In the genomic region with DNA sequence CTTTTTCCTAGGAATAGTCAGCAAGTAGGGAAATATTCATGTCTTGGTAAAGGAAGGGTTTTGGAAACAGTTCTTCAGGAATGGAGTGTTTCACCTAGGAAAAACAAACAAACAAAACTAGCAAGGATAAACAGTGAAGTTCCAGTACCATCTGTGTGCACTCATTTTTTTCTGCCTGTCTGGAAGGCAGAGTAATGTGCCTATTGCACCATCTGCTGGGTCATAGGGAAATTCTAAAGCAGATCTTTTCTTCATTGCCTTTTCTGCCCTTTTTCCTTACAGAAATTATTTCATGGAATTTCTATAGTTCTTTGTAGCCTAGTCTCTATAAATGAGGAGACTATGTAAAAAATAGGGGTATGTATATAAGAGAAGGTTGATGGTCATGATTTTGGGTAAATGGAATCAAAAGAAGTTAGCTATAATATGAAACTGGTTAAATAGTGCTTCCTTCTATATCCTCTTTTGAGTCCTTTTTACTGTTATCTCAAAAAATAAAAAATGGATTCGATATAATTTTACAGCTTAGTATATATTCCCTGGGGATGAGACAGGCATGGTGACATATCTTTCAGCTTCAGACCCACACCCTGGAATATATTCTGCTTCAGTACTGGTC, we compare ENCODE assay signal across 16 cellular contexts. TPM values are rescaled to one million over a fixed set of nuclear protein-coding genes. Genes with fewer than 3 reads are reported as not detected.
DNase-seq lines count a peak whose midpoint lies in the region; ATAC-seq and TF ChIP-seq lines count a peak whose summit lies in the region.
"Had no signal": no experiment of that assay in that cellular context is flagged by ENCODE, and none has a peak within 500 bp of the region (broad histone marks: within the 10 kb centered on the region; RNA-seq: fewer than 3 reads in every experiment).

No MANE protein-coding gene starts in this region.

- no peaks in the 10 kb centered on the region for H3K27me3 Mint-ChIP-seq in GM23338 (ENCODE audit: insufficient read depth, low read depth, poor library complexity)
- peaks cover 16% of the 10 kb centered on the region for H3K27me3 Mint-ChIP-seq in CD4-positive, alpha-beta T cell
- peaks cover 5% of the 10 kb centered on the region for H3K27me3 Mint-ChIP-seq in T-helper 2 cell treated with Interferon-gamma antibody and Interleukin-4, amounts not matched to agents 5 μg/mL and 100 μg/mL, for 36 hours (ENCODE audit: low read depth)

- no peaks in the 10 kb centered on the region for H3K36me3 Mint-ChIP-seq in GM23338 (ENCODE audit: low read depth)
- no peaks in the 10 kb centered on the region for H3K36me3 Mint-ChIP-seq in CD4-positive, alpha-beta T cell (ENCODE audit: low read depth)
- no peaks in the 10 kb centered on the region for H3K36me3 Mint-ChIP-seq in T-helper 2 cell treated with Interferon-gamma antibody and Interleukin-4, amounts not matched to agents 5 μg/mL and 100 μg/mL, for 36 hours (ENCODE audit: low read depth)
- H3K36me3 Mint-ChIP-seq: activated CD4-positive, alpha-beta memory T cell treated with anti-CD3 and anti-CD28 coated beads for 36 hours; activated naive CD4-positive, alpha-beta T cell treated with anti-CD3 and anti-CD28 coated beads, Interleukin-2, amount 50 U/mL, for 24 hours had no signal

- no peaks in the 10 kb centered on the region for H3K79me2 ChIP-seq in GM23338 (replicated peaks; ENCODE audit: insufficient read depth)

- H3K27me3 ChIP-seq in GM23338 (ENCODE audit: insufficient read depth), result no peaks in the 10 kb centered on the region
- H3K27me3 ChIP-seq in CD4-positive, alpha-beta T cell (ENCODE audit: control insufficient read depth, insufficient read depth, low read length), result peaks cover 3% of the 10 kb centered on the region
- H3K27me3 ChIP-seq: right atrium auricular region, transverse colon had no signal

- H4K20me1 ChIP-seq in GM23338 (replicated peaks; ENCODE audit: insufficient read depth), result no peaks in the 10 kb centered on the region

- H3K27ac Mint-ChIP-seq in GM23338, result no peak overlapping the region
- no peak overlapping the region for H3K27ac Mint-ChIP-seq in CD4-positive, alpha-beta T cell
- H3K27ac Mint-ChIP-seq in T-helper 2 cell treated with Interferon-gamma antibody and Interleukin-4, amounts not matched to agents 5 μg/mL and 100 μg/mL, for 36 hours, result no peak overlapping the region
- H3K27ac Mint-ChIP-seq: activated CD4-positive, alpha-beta memory T cell treated with anti-CD3 and anti-CD28 coated beads for 36 hours; activated naive CD4-positive, alpha-beta T cell treated with anti-CD3 and anti-CD28 coated beads, Interleukin-2, amount 50 U/mL, for 24 hours had no signal

- no peaks in the 10 kb centered on the region for H3K4me1 Mint-ChIP-seq in GM23338
- no peaks in the 10 kb centered on the region for H3K4me1 Mint-ChIP-seq in CD4-positive, alpha-beta T cell (ENCODE audit: low read depth)
- no peaks in the 10 kb centered on the region for H3K4me1 Mint-ChIP-seq in T-helper 2 cell treated with Interferon-gamma antibody and Interleukin-4, amounts not matched to agents 5 μg/mL and 100 μg/mL, for 36 hours (ENCODE audit: low read depth)
- H3K4me1 Mint-ChIP-seq: activated naive CD4-positive, alpha-beta T cell treated with anti-CD3 and anti-CD28 coated beads, Interleukin-2, amount 50 U/mL, for 24 hours had no signal

- no peak overlapping the region for H3K4me3 Mint-ChIP-seq in GM23338
- no peak overlapping the region for H3K4me3 Mint-ChIP-seq in CD4-positive, alpha-beta T cell
- H3K4me3 Mint-ChIP-seq in T-helper 2 cell treated with Interferon-gamma antibody and Interleukin-4, amounts not matched to agents 5 μg/mL and 100 μg/mL, for 36 hours, result no peak overlapping the region
- H3K4me3 Mint-ChIP-seq: activated CD4-positive, alpha-beta memory T cell treated with anti-CD3 and anti-CD28 coated beads for 36 hours; activated naive CD4-positive, alpha-beta T cell treated with anti-CD3 and anti-CD28 coated beads, Interleukin-2, amount 50 U/mL, for 24 hours had no signal

- no peaks in the 10 kb centered on the region for H3K9me3 ChIP-seq in CD4-positive, alpha-beta T cell (ENCODE audit: control insufficient read depth, low read length)
- H3K9me3 ChIP-seq: mucosa of descending colon, right atrium auricular region, transverse colon had no signal

- no peaks in the 10 kb centered on the region; the same call in 1 of the 2 replicates for H3K9me2 ChIP-seq in GM23338 (ENCODE audit: insufficient read depth)

- ATAC-seq in GM23338, result no peak
- ATAC-seq in CD4-positive, alpha-beta T cell (ENCODE audit: poor library complexity), result no peak
- ATAC-seq in stimulated activated naive CD8-positive, alpha-beta T cell treated with anti-CD3 and anti-CD28 coated beads, Interleukin-15, Interleukin-2, amounts not matched to agents 100 U/mL and 50 U/mL, for 24 hours, result no peak
- ATAC-seq: mucosa of descending colon had no signal

- DNase-seq in ACHN (peak; percentile 37), GM23338 (ENCODE audit: low spot score) (peak; percentile 4), SW480 (ENCODE audit: low spot score) (peak; percentile 7), fibroblast of the aortic adventitia (ENCODE audit: low read depth) (peak; percentile 25)
- DNase-seq in stimulated activated CD4-positive, alpha-beta T cell treated with anti-CD3 and anti-CD28 coated beads, Interleukin-15, amount 100 ng/mL, for 24 hours, result no peak
- no peak for DNase-seq in CD4-positive, alpha-beta T cell
- DNase-seq in T-helper 2 cell treated with Interferon-gamma antibody and Interleukin-4, amounts not matched to agents 5 μg/mL and 100 μg/mL, for 36 hours (ENCODE audit: low spot score), result no peak
- no peak for DNase-seq in stimulated activated naive CD8-positive, alpha-beta T cell treated with anti-CD3 and anti-CD28 coated beads, Interleukin-15, Interleukin-2, amounts not matched to agents 100 U/mL and 50 U/mL, for 24 hours
- DNase-seq: activated CD4-positive, alpha-beta memory T cell treated with anti-CD3 and anti-CD28 coated beads for 36 hours; effector CD8-positive, alpha-beta T cell; HCEC 1CT; mucosa of descending colon; NCI-H526 treated with DMSO at 0.1 percent for 48 hours; transverse colon had no signal

- TF ChIP-seq CTCF in GM23338 (conservative IDR thresholded peaks at IDR 0.05; ENCODE audit: low read depth in 2 of 2) (peak; percentile 15 to 41; a peak in 2 of 4 replicates), fibroblast of the aortic adventitia (IDR thresholded peaks at IDR 0.05; ENCODE audit: insufficient read depth, low read length) (no peak)
- TF ChIP-seq CTCF in CD4-positive, alpha-beta T cell (IDR thresholded peaks at IDR 0.05), result no peak

- POLR2A ChIA-PET in CD4-positive, alpha-beta T cell (lab: Charles Lee), result no interaction called here

- no peaks in the 10 kb centered on the region for H3F3A ChIP-seq in GM23338 (replicated peaks; ENCODE audit: low read depth)

- no peak overlapping the region for H3K4me3 ChIP-seq in GM23338
- no peak overlapping the region for H3K4me3 ChIP-seq in fibroblast of the aortic adventitia (ENCODE audit: low read depth, low read length)
- H3K4me3 ChIP-seq: mucosa of descending colon, right atrium auricular region, transverse colon had no signal

- no peak overlapping the region for H3K27ac ChIP-seq in GM23338 (ENCODE audit: low read depth)
- H3K27ac ChIP-seq in CD4-positive, alpha-beta T cell (ENCODE audit: low read depth, low read length), result no peak overlapping the region
- H3K27ac ChIP-seq: right atrium auricular region, transverse colon had no signal

- CTCF ChIA-PET in CD4-positive, alpha-beta T cell (lab: Charles Lee), result no interaction called here

- no peaks in the 10 kb centered on the region for H3K36me3 ChIP-seq in GM23338 (ENCODE audit: insufficient read depth)
- H3K36me3 ChIP-seq: right atrium auricular region, transverse colon had no signal

- no peak overlapping the region for H2AFZ ChIP-seq in GM23338

- no peak overlapping the region for H3K4me2 ChIP-seq in GM23338

- peaks cover under 1% of the 10 kb centered on the region; the same call in 2 of the 3 replicates for H3K9me3 Mint-ChIP-seq in GM23338
- no peaks in the 10 kb centered on the region for H3K9me3 Mint-ChIP-seq in CD4-positive, alpha-beta T cell
- H3K9me3 Mint-ChIP-seq in T-helper 2 cell treated with Interferon-gamma antibody and Interleukin-4, amounts not matched to agents 5 μg/mL and 100 μg/mL, for 36 hours, result no peaks in the 10 kb centered on the region
- H3K9me3 Mint-ChIP-seq: activated CD4-positive, alpha-beta memory T cell treated with anti-CD3 and anti-CD28 coated beads for 36 hours; activated naive CD4-positive, alpha-beta T cell treated with anti-CD3 and anti-CD28 coated beads, Interleukin-2, amount 50 U/mL, for 24 hours had no signal

- intact Hi-C loops in CD4-positive, alpha-beta T cell (cut with DNase I, micrococcal nuclease), result no loop called here

- in situ Hi-C loops in ACHN (cut with HindIII; ENCODE audit: low pct_ligation_motif_present, low pct_unique_long_range_greater_than_20kb, low sequenced_read_pairs), result no loop called here

- no peaks in the 10 kb centered on the region for H3K4me1 ChIP-seq in GM23338 (ENCODE audit: insufficient read depth)
- H3K4me1 ChIP-seq: right atrium auricular region, transverse colon had no signal

RNA-seq across cellular contexts. Expression of gene HRNR, which starts 3.4 kb away (rescaled TPM):
- total RNA-seq in GM23338 (2014; rRNA removed; shearing (Covaris generic)), result not detected in 2 replicates
- not detected in 2 replicates for polyA plus RNA-seq in GM23338 (2016; fragmentation: Nextera tagmentation; extraction: Ambion mirVana)
- not detected in 2 replicates for total RNA-seq in fibroblast of the aortic adventitia (ENCODE audit: low replicate concordance)
- not detected for total RNA-seq in CD4-positive, alpha-beta T cell
- total RNA-seq: activated CD4-positive, alpha-beta memory T cell treated with anti-CD3 and anti-CD28 coated beads for 36 hours; mucosa of descending colon; right atrium auricular region; transverse colon had no signal

Comparison
In these comparisons a context has a peak if more than half of its experiments do, and no peak if none do; other contexts are left out.
1. DNase-seq: peak in ACHN (single experiment), GM23338 (single experiment), SW480 (single experiment) and fibroblast of the aortic adventitia (single experiment); none in stimulated activated CD4-positive, alpha-beta T cell treated with anti-CD3 and anti-CD28 coated beads, Interleukin-15, amount 100 ng/mL, for 24 hours (single experiment), CD4-positive, alpha-beta T cell (0 of 10), T-helper 2 cell treated with Interferon-gamma antibody and Interleukin-4, amounts not matched to agents 5 μg/mL and 100 μg/mL, for 36 hours (single experiment) and stimulated activated naive CD8-positive, alpha-beta T cell treated with anti-CD3 and anti-CD28 coated beads, Interleukin-15, Interleukin-2, amounts not matched to agents 100 U/mL and 50 U/mL, for 24 hours (single experiment).
2. CTCF ChIP-seq: peak in GM23338 (2 of 2); none in fibroblast of the aortic adventitia (single experiment) and CD4-positive, alpha-beta T cell (single experiment).